ENCODE assay signal across 9 cellular contexts in the genomic region with DNA sequence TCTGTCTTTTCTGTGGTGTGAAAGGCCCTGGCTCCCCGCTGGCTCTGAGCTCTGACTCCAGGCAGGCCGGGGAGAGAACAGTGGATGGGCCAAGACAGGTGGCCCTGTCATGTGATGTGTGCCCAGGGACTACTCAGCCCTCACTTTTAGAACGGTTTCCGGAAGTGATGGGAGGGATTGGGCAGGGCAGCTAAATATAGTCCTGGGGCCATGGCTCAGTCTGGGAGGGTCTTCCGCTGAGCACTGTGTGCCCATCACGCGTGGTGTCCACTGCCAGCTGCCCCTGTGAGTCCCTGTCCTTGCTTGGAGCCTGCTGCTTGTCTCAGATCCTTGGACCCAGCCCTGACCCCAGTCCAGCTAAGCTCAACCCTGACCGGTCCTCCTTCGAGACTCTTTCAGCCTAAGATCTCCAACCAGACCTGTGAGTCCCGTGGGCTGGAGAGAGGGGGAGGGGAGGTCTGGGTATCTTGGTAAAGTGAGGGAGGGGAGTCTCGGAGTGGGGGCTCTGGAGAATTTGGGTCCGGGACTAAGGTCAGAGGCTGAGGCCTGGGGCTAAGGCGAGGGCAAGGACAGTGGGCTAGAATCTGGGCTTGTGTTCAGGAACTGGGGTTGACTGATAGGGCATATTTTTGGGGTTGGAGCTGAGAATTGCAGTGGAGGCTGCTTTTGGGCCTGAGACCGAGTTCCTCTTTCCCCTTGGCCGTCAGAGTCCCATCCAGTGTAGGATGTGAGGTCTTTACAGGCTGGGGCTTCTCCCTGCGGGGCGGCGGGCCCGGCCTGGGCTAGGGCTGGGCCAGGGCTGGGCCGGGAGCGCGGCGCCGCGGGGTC. TPM values are rescaled to one million over a fixed set of nuclear protein-coding genes. Genes with fewer than 3 reads are reported as not detected.
DNase-seq lines count a peak whose midpoint lies in the region; ATAC-seq, FAIRE-seq and TF ChIP-seq lines count a peak whose summit lies in the region.
"Had no signal": no experiment of that assay in that cellular context is flagged by ENCODE, and none has a peak within 500 bp of the region (broad histone marks: within the 10 kb centered on the region; RNA-seq: fewer than 3 reads in every experiment).

A gene with protein sequence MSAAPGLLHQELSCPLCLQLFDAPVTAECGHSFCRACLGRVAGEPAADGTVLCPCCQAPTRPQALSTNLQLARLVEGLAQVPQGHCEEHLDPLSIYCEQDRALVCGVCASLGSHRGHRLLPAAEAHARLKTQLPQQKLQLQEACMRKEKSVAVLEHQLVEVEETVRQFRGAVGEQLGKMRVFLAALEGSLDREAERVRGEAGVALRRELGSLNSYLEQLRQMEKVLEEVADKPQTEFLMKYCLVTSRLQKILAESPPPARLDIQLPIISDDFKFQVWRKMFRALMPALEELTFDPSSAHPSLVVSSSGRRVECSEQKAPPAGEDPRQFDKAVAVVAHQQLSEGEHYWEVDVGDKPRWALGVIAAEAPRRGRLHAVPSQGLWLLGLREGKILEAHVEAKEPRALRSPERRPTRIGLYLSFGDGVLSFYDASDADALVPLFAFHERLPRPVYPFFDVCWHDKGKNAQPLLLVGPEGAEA (plus strand): TSS at position 243 of the 828 bp plus-strand sequence. CDS start 620 bp downstream, outside the sequence.

- TF ChIP-seq CTCF in astrocyte (IDR thresholded peaks at IDR 0.05; ENCODE audit: insufficient read depth, low read depth, low read length), result no peak

- H3K36me3 ChIP-seq in HUES48 (ENCODE audit: control insufficient read depth, insufficient read depth, low read length) (no peaks in the 10 kb centered on the region), astrocyte (ENCODE audit: insufficient read depth, low read length) (no peaks in the 10 kb centered on the region)

- H3K9me3 Mint-ChIP-seq in astrocyte (ENCODE audit: unreplicated experiment), result no peaks in the 10 kb centered on the region
- H3K9me3 Mint-ChIP-seq in stimulated activated naive B cell treated with anti-CD40 and anti-IgM and Interleukin-4, amounts not matched to agents 10 μg/mL and 1 μg/mL and 100 μg/mL, for 72 hours, result no peaks in the 10 kb centered on the region

- no peaks in the 10 kb centered on the region for H3K79me2 ChIP-seq in astrocyte (ENCODE audit: insufficient read depth, low read length)

- no peak within 1 kb of the TSS for H3K27ac Mint-ChIP-seq in astrocyte (ENCODE audit: unreplicated experiment)
- H3K27ac Mint-ChIP-seq in stimulated activated naive B cell treated with anti-CD40 and anti-IgM and Interleukin-4, amounts not matched to agents 10 μg/mL and 1 μg/mL and 100 μg/mL, for 72 hours, result peak within 1 kb of the TSS; percentile 71

- FAIRE-seq in astrocyte (lab: Jason Lieb, UNC), result no peak
- FAIRE-seq: HTR-8/SVneo had no signal

- DNase-seq in astrocyte (ENCODE audit: low read depth) (no peak), cerebellar nuclear complex (lab: John Stamatoyannopoulos, UW) (no peak)
- DNase-seq in stimulated activated naive B cell treated with anti-CD40 and anti-IgM and Interleukin-4, amounts not matched to agents 10 μg/mL and 1 μg/mL and 100 μg/mL, for 72 hours, result no peak

- H3K4me3 Mint-ChIP-seq in astrocyte (ENCODE audit: unreplicated experiment), result peak within 1 kb of the TSS; percentile 69
- H3K4me3 Mint-ChIP-seq in stimulated activated naive B cell treated with anti-CD40 and anti-IgM and Interleukin-4, amounts not matched to agents 10 μg/mL and 1 μg/mL and 100 μg/mL, for 72 hours, result peak within 1 kb of the TSS; percentile 76 to 83

- no peaks in the 10 kb centered on the region for H3K36me3 Mint-ChIP-seq in astrocyte (ENCODE audit: low read depth, unreplicated experiment)
- H3K36me3 Mint-ChIP-seq in stimulated activated naive B cell treated with anti-CD40 and anti-IgM and Interleukin-4, amounts not matched to agents 10 μg/mL and 1 μg/mL and 100 μg/mL, for 72 hours, result no peaks in the 10 kb centered on the region

- H3K27me3 ChIP-seq in HUES48 (ENCODE audit: control insufficient read depth, insufficient read depth, low read length), result peaks cover 44% of the 10 kb centered on the region
- peaks cover 46% of the 10 kb centered on the region for H3K27me3 ChIP-seq in astrocyte (ENCODE audit: insufficient read depth, low read length)

- H2AFZ ChIP-seq in astrocyte (ENCODE audit: low read depth, low read length), result peak within 1 kb of the TSS; percentile 88

- H3K4me1 Mint-ChIP-seq in astrocyte (ENCODE audit: low read depth, unreplicated experiment), result no peaks in the 10 kb centered on the region
- peaks cover 17 to 53% of the 10 kb centered on the region in 2 donors for H3K4me1 Mint-ChIP-seq in stimulated activated naive B cell treated with anti-CD40 and anti-IgM and Interleukin-4, amounts not matched to agents 10 μg/mL and 1 μg/mL and 100 μg/mL, for 72 hours

- H3K4me2 ChIP-seq in astrocyte (ENCODE audit: low read length), result peak within 1 kb of the TSS; percentile 87

- H3K9ac ChIP-seq in HUES48 (ENCODE audit: low read depth, low read length), result peak within 1 kb of the TSS; percentile 34; the same call in 1 of the 2 replicates
- H3K9ac ChIP-seq in astrocyte (ENCODE audit: low read length), result peak within 1 kb of the TSS; percentile 27

- H3K4me1 ChIP-seq in HUES48 (ENCODE audit: control insufficient read depth, insufficient read depth, low read length) (peaks cover 26% of the 10 kb centered on the region), astrocyte (ENCODE audit: insufficient read depth, low read length) (peaks cover 12% of the 10 kb centered on the region)

- no peaks in the 10 kb centered on the region for H3K9me3 ChIP-seq in HUES48 (ENCODE audit: control insufficient read depth, insufficient read depth, low read length)
- H3K9me3 ChIP-seq in astrocyte (ENCODE audit: insufficient read depth, low read depth, low read length), result no peaks in the 10 kb centered on the region
- H3K9me3 ChIP-seq in iPS-18c (ENCODE audit: control insufficient read depth, insufficient read depth, low read length), result no peaks in the 10 kb centered on the region

- H3K27ac ChIP-seq in HUES48 (ENCODE audit: low read depth, low read length) (no peak within 1 kb of the TSS), astrocyte (ENCODE audit: low read depth, low read length) (no peak within 1 kb of the TSS)

- peaks cover 73% of the 10 kb centered on the region for H3K27me3 Mint-ChIP-seq in astrocyte (ENCODE audit: low read depth, unreplicated experiment)
- H3K27me3 Mint-ChIP-seq in stimulated activated naive B cell treated with anti-CD40 and anti-IgM and Interleukin-4, amounts not matched to agents 10 μg/mL and 1 μg/mL and 100 μg/mL, for 72 hours, result peaks cover 32 to 56% of the 10 kb centered on the region in 2 donors

- no peaks in the 10 kb centered on the region for H4K20me1 ChIP-seq in astrocyte (ENCODE audit: insufficient read depth, low read length)

- peak; percentile 5 to 15 for ATAC-seq in stimulated activated naive B cell treated with anti-CD40 and anti-IgM and Interleukin-4, amounts not matched to agents 10 μg/mL and 1 μg/mL and 100 μg/mL, for 72 hours (replicated peaks)
- ATAC-seq in HG03039 (IDR thresholded peaks at IDR 0.05; ENCODE audit: unreplicated experiment) (no peak), HG03442 (IDR thresholded peaks at IDR 0.05; ENCODE audit: unreplicated experiment) (no peak), GM21515 (IDR thresholded peaks at IDR 0.05; ENCODE audit: unreplicated experiment) (no peak)

- peak within 1 kb of the TSS; percentile 67 for H3K4me3 ChIP-seq in HUES48 (ENCODE audit: low read depth, low read length)
- H3K4me3 ChIP-seq in astrocyte (ENCODE audit: insufficient read depth, low read depth, low read length), result peak within 1 kb of the TSS; percentile 51
- peak within 1 kb of the TSS; percentile 78 for H3K4me3 ChIP-seq in iPS-18c (ENCODE audit: insufficient read depth, low read depth, low read length)

RNA-seq across cellular contexts. Expression of the gene that starts here (rescaled TPM):
- not detected in 2 replicates for total RNA-seq in astrocyte

Comparison
In these comparisons a context has a peak if more than half of its experiments do, and no peak if none do; other contexts are left out.
1. ATAC-seq: peak in stimulated activated naive B cell treated with anti-CD40 and anti-IgM and Interleukin-4, amounts not matched to agents 10 μg/mL and 1 μg/mL and 100 μg/mL, for 72 hours (2 of 2); none in HG03039 (single experiment), HG03442 (single experiment) and GM21515 (single experiment).
2. Peak in every context shown above with its lines, with median percentiles within 50 percentile points of each other: H3K4me3 ChIP-seq.